11 cellular contexts compared by ENCODE assay signal in genomic region chr4:6999172-7000086, GRCh38. TPM values are rescaled to one million over a fixed set of nuclear protein-coding genes. Genes with fewer than 3 reads are reported as not detected.
A peak's percentile ranks its signal among the peaks of the same experiment; 100 is the strongest.
DNase-seq lines count a peak whose midpoint lies in the region; ATAC-seq and TF ChIP-seq lines count a peak whose summit lies in the region.
"Had no signal": no experiment of that assay in that cellular context is flagged by ENCODE, and none has a peak within 500 bp of the region (broad histone marks: within the 10 kb centered on the region; RNA-seq: fewer than 3 reads in every experiment).

No MANE protein-coding gene starts in this region.

- no peaks in the 10 kb centered on the region for H3K27me3 Mint-ChIP-seq in activated T-helper 1 cell treated with anti-CD3 and anti-CD28 coated beads, Interleukin-12 subunit alpha, Interleukin-12 subunit beta, Interleukin-2, Interleukin-4 antibody, amounts not matched to agents 30 ng/mL and 10 ng/mL and 1 ng/mL, durations not matched to agents 14 hours and 24 hours and 36 hours (ENCODE audit: insufficient read depth)

- ATAC-seq in HG03159 (IDR thresholded peaks at IDR 0.05; ENCODE audit: unreplicated experiment) (no peak), HG03442 (IDR thresholded peaks at IDR 0.05; ENCODE audit: unreplicated experiment) (no peak)

- DNase-seq in stimulated activated naive CD4-positive, alpha-beta T cell treated with Interleukin-2 at 50 U/mL for 16 hours (lab: John Stamatoyannopoulos, UW), result peak; percentile 11
- no peak for DNase-seq in stimulated activated naive CD4-positive, alpha-beta T cell (lab: John Stamatoyannopoulos, UW)
- peak; percentile 52 for DNase-seq in activated T-helper 1 cell treated with anti-CD3 and anti-CD28 coated beads, Interleukin-12 subunit alpha, Interleukin-12 subunit beta, Interleukin-2, Interleukin-4 antibody, amounts not matched to agents 30 ng/mL and 10 ng/mL and 1 ng/mL, durations not matched to agents 14 hours and 24 hours and 36 hours (ENCODE audit: low spot score)
- DNase-seq in GM20000 (ENCODE audit: low spot score) (no peak), iPS-NIHi7 (ENCODE audit: extremely low spot score) (no peak)
- DNase-seq: foreskin melanocyte, GM23248 had no signal

- H3K36me3 Mint-ChIP-seq in activated T-helper 1 cell treated with anti-CD3 and anti-CD28 coated beads, Interleukin-12 subunit alpha, Interleukin-12 subunit beta, Interleukin-2, Interleukin-4 antibody, amounts not matched to agents 30 ng/mL and 10 ng/mL and 1 ng/mL, durations not matched to agents 14 hours and 24 hours and 36 hours (ENCODE audit: low read depth), result peaks cover 48% of the 10 kb centered on the region

- intact Hi-C loops in activated T-helper 1 cell treated with anti-CD3 and anti-CD28 coated beads, Interleukin-12 subunit alpha, Interleukin-12 subunit beta, Interleukin-2, Interleukin-4 antibody, amounts not matched to agents 30 ng/mL and 10 ng/mL and 1 ng/mL, durations not matched to agents 14 hours and 24 hours and 36 hours (cut with micrococcal nuclease), result loop anchor here (1.0 kb wide), 1 partner anchor 12 kb away; no protein-coding TSS in a partner anchor

- TF ChIP-seq CTCF in GM20000 (IDR thresholded peaks at IDR 0.05; ENCODE audit: extremely low read depth, missing control alignments), result no peak

- H3K4me1 Mint-ChIP-seq in activated T-helper 1 cell treated with anti-CD3 and anti-CD28 coated beads, Interleukin-12 subunit alpha, Interleukin-12 subunit beta, Interleukin-2, Interleukin-4 antibody, amounts not matched to agents 30 ng/mL and 10 ng/mL and 1 ng/mL, durations not matched to agents 14 hours and 24 hours and 36 hours (ENCODE audit: low read depth), result peaks cover 38% of the 10 kb centered on the region
- H3K4me1 Mint-ChIP-seq: mesothelial cell of epicardium had no signal

- peak overlapping the region; percentile 43 for H3K4me3 Mint-ChIP-seq in activated T-helper 1 cell treated with anti-CD3 and anti-CD28 coated beads, Interleukin-12 subunit alpha, Interleukin-12 subunit beta, Interleukin-2, Interleukin-4 antibody, amounts not matched to agents 30 ng/mL and 10 ng/mL and 1 ng/mL, durations not matched to agents 14 hours and 24 hours and 36 hours
- H3K4me3 Mint-ChIP-seq: mesothelial cell of epicardium had no signal

- no peaks in the 10 kb centered on the region for H3K9me3 Mint-ChIP-seq in activated T-helper 1 cell treated with anti-CD3 and anti-CD28 coated beads, Interleukin-12 subunit alpha, Interleukin-12 subunit beta, Interleukin-2, Interleukin-4 antibody, amounts not matched to agents 30 ng/mL and 10 ng/mL and 1 ng/mL, durations not matched to agents 14 hours and 24 hours and 36 hours
- H3K9me3 Mint-ChIP-seq: mesothelial cell of epicardium had no signal

- H3K27ac ChIP-seq in layer of hippocampus (ENCODE audit: low read depth, low read length), result peak overlapping the region; percentile 23
- H3K27ac ChIP-seq: GM23248 had no signal

- H3K27ac Mint-ChIP-seq in activated T-helper 1 cell treated with anti-CD3 and anti-CD28 coated beads, Interleukin-12 subunit alpha, Interleukin-12 subunit beta, Interleukin-2, Interleukin-4 antibody, amounts not matched to agents 30 ng/mL and 10 ng/mL and 1 ng/mL, durations not matched to agents 14 hours and 24 hours and 36 hours, result peak overlapping the region; percentile 86
- H3K27ac Mint-ChIP-seq: mesothelial cell of epicardium had no signal

- H3K27me3 ChIP-seq in layer of hippocampus (ENCODE audit: control insufficient read depth, insufficient read depth, low read length), result no peaks in the 10 kb centered on the region

RNA-seq across cellular contexts. Expression of gene TADA2B, which starts 43.7 kb away (rescaled TPM):
- total RNA-seq in activated T-helper 1 cell treated with anti-CD3 and anti-CD28 coated beads, Interleukin-12 subunit alpha, Interleukin-12 subunit beta, Interleukin-2, Interleukin-4 antibody, amounts not matched to agents 30 ng/mL and 10 ng/mL and 1 ng/mL, durations not matched to agents 14 hours and 24 hours and 36 hours, result 15.2 and 16.8 TPM in 2 replicates

Comparison
In these comparisons a context has a peak if more than half of its experiments do, and no peak if none do; other contexts are left out.
1. DNase-seq: peak in stimulated activated naive CD4-positive, alpha-beta T cell treated with Interleukin-2 at 50 U/mL for 16 hours (single experiment) and activated T-helper 1 cell treated with anti-CD3 and anti-CD28 coated beads, Interleukin-12 subunit alpha, Interleukin-12 subunit beta, Interleukin-2, Interleukin-4 antibody, amounts not matched to agents 30 ng/mL and 10 ng/mL and 1 ng/mL, durations not matched to agents 14 hours and 24 hours and 36 hours (single experiment); none in stimulated activated naive CD4-positive, alpha-beta T cell (0 of 6), GM20000 (single experiment) and iPS-NIHi7 (single experiment).